ENCODE assay signal across 12 cellular contexts in genomic region chr4:102780476-102781144, GRCh38. TPM values are rescaled to one million over a fixed set of nuclear protein-coding genes. Genes with fewer than 3 reads are reported as not detected.
DNase-seq lines count a peak whose midpoint lies in the region; ATAC-seq and TF ChIP-seq lines count a peak whose summit lies in the region.
"Had no signal": no experiment of that assay in that cellular context is flagged by ENCODE, and none has a peak within 500 bp of the region (broad histone marks: within the 10 kb centered on the region; RNA-seq: fewer than 3 reads in every experiment).

No MANE protein-coding gene starts in this region.

- H3K27me3 ChIP-seq in HAP-1 (ENCODE audit: low read depth) = peaks cover 6% of the 10 kb centered on the region

- ATAC-seq in activated naive CD4-positive, alpha-beta T cell treated with anti-CD3 and anti-CD28 coated beads, Interleukin-2, amount 50 U/mL, for 72 hours = peak; percentile 69 to 74

- H3K4me3 Mint-ChIP-seq in activated naive CD4-positive, alpha-beta T cell treated with anti-CD3 and anti-CD28 coated beads, Interleukin-2, amount 10 ng/mL, durations not matched to agents 7 days and 5 days = no peak overlapping the region
- peak overlapping the region; percentile 11 for H3K4me3 Mint-ChIP-seq in type B pancreatic cell
- H3K4me3 Mint-ChIP-seq: CD4-positive, alpha-beta T cell had no signal

- CTCF ChIA-PET in activated naive CD4-positive, alpha-beta T cell treated with anti-CD3 and anti-CD28 coated beads, Interleukin-2, amount 10 ng/mL, durations not matched to agents 7 days and 5 days (lab: Charles Lee) = no interaction called here

- no peaks in the 10 kb centered on the region for H3K36me3 ChIP-seq in HAP-1 (replicated peaks)

- H3K4me3 ChIP-seq in fibroblast of mammary gland (ENCODE audit: control insufficient read depth, low read depth, low read length) (no peak overlapping the region), HAP-1 (no peak overlapping the region)

- TF ChIP-seq CTCF in fibroblast of mammary gland (conservative IDR thresholded peaks at IDR 0.05; ENCODE audit: control insufficient read depth, insufficient read depth, low read depth, low read length) (no peak), type B pancreatic cell (conservative IDR thresholded peaks at IDR 0.05) (no peak)

- peaks cover 20% of the 10 kb centered on the region for H3K27me3 Mint-ChIP-seq in activated naive CD4-positive, alpha-beta T cell treated with anti-CD3 and anti-CD28 coated beads, Interleukin-2, amount 10 ng/mL, durations not matched to agents 7 days and 5 days
- H3K27me3 Mint-ChIP-seq in type B pancreatic cell = no peaks in the 10 kb centered on the region
- H3K27me3 Mint-ChIP-seq: CD4-positive, alpha-beta T cell had no signal

- H3K9me3 ChIP-seq in HAP-1 = no peaks in the 10 kb centered on the region

- H3K9me3 Mint-ChIP-seq in activated naive CD4-positive, alpha-beta T cell treated with anti-CD3 and anti-CD28 coated beads, Interleukin-2, amount 50 U/mL, for 72 hours = no peaks in the 10 kb centered on the region
- H3K9me3 Mint-ChIP-seq in activated naive CD4-positive, alpha-beta T cell treated with anti-CD3 and anti-CD28 coated beads, Interleukin-2, amount 10 ng/mL, durations not matched to agents 7 days and 5 days = no peaks in the 10 kb centered on the region
- no peaks in the 10 kb centered on the region for H3K9me3 Mint-ChIP-seq in type B pancreatic cell
- H3K9me3 Mint-ChIP-seq: CD4-positive, alpha-beta T cell had no signal

- H3K27ac Mint-ChIP-seq in activated naive CD4-positive, alpha-beta T cell treated with anti-CD3 and anti-CD28 coated beads, Interleukin-2, amount 50 U/mL, for 72 hours = no peak overlapping the region
- H3K27ac Mint-ChIP-seq in activated naive CD4-positive, alpha-beta T cell treated with anti-CD3 and anti-CD28 coated beads, Interleukin-2, amount 10 ng/mL, durations not matched to agents 7 days and 5 days = no peak overlapping the region
- peak overlapping the region; percentile 42 for H3K27ac Mint-ChIP-seq in type B pancreatic cell
- H3K27ac Mint-ChIP-seq: CD4-positive, alpha-beta T cell had no signal

- no peaks in the 10 kb centered on the region for H3K4me1 Mint-ChIP-seq in activated naive CD4-positive, alpha-beta T cell treated with anti-CD3 and anti-CD28 coated beads, Interleukin-2, amount 10 ng/mL, durations not matched to agents 7 days and 5 days
- H3K4me1 Mint-ChIP-seq in type B pancreatic cell (ENCODE audit: unreplicated experiment) = no peaks in the 10 kb centered on the region

- H3K4me1 ChIP-seq in HAP-1 = no peaks in the 10 kb centered on the region

- no peak for DNase-seq in activated naive CD4-positive, alpha-beta T cell treated with anti-CD3 and anti-CD28 coated beads, Interleukin-2, amount 50 U/mL, for 72 hours (ENCODE audit: low spot score in 2 of 2)
- DNase-seq in activated naive CD4-positive, alpha-beta T cell treated with anti-CD3 and anti-CD28 coated beads, Interleukin-2, amount 10 ng/mL, durations not matched to agents 7 days and 5 days = no peak
- DNase-seq in LoVo (ENCODE audit: low spot score) (peak; percentile 24), fibroblast of mammary gland (ENCODE audit: low read depth) (peak; percentile 79), type B pancreatic cell (ENCODE audit: extremely low spot score, unreplicated experiment) (no peak), NCI-H446 treated with DMSO at 0.1 percent for 48 hours (lab: John Stamatoyannopoulos, UW) (no peak), ureter (ENCODE audit: low spot score) (no peak), HAP-1 (ENCODE audit: low spot score in 2 of 2) (no peak)
- DNase-seq: activated gamma-delta T cell; CD4-positive, alpha-beta T cell; NCI-H1048; SW 1271 had no signal

- in situ Hi-C loops in HAP-1 (cut with MboI; ENCODE audit: low sequenced_read_pairs) = no loop called here

- no peaks in the 10 kb centered on the region for H3K36me3 Mint-ChIP-seq in activated naive CD4-positive, alpha-beta T cell treated with anti-CD3 and anti-CD28 coated beads, Interleukin-2, amount 50 U/mL, for 72 hours
- H3K36me3 Mint-ChIP-seq in activated naive CD4-positive, alpha-beta T cell treated with anti-CD3 and anti-CD28 coated beads, Interleukin-2, amount 10 ng/mL, durations not matched to agents 7 days and 5 days = peaks cover 5% of the 10 kb centered on the region
- H3K36me3 Mint-ChIP-seq in type B pancreatic cell = no peaks in the 10 kb centered on the region

RNA-seq across cellular contexts. Expression of gene MANBA, which starts 19.8 kb away (rescaled TPM):
- total RNA-seq in activated naive CD4-positive, alpha-beta T cell treated with anti-CD3 and anti-CD28 coated beads, Interleukin-2, amount 50 U/mL, for 72 hours = 10 to 100 TPM; 12.3 to 20.6 TPM
- total RNA-seq in type B pancreatic cell (ENCODE audit: low replicate concordance) = 32.4 and 38.0 TPM in 2 replicates
- total RNA-seq in ureter = 23.6 TPM

RNA-seq across cellular contexts. Expression of gene UBE2D3, which starts 46.7 kb away (rescaled TPM):
- 100 to 1,000 TPM; 413 to 496 TPM for total RNA-seq in activated naive CD4-positive, alpha-beta T cell treated with anti-CD3 and anti-CD28 coated beads, Interleukin-2, amount 50 U/mL, for 72 hours
- 288 and 302 TPM in 2 replicates for total RNA-seq in type B pancreatic cell (ENCODE audit: low replicate concordance)
- 316 TPM for total RNA-seq in ureter

Comparison
In these comparisons a context has a peak if more than half of its experiments do, and no peak if none do; other contexts are left out.
1. DNase-seq: peak in LoVo (single experiment) and fibroblast of mammary gland (single experiment); none in activated naive CD4-positive, alpha-beta T cell treated with anti-CD3 and anti-CD28 coated beads, Interleukin-2, amount 50 U/mL, for 72 hours (0 of 2), activated naive CD4-positive, alpha-beta T cell treated with anti-CD3 and anti-CD28 coated beads, Interleukin-2, amount 10 ng/mL, durations not matched to agents 7 days and 5 days (single experiment), type B pancreatic cell (single experiment), NCI-H446 treated with DMSO at 0.1 percent for 48 hours (single experiment), ureter (single experiment) and HAP-1 (0 of 2).